In genomic region chr1:85121744-85122143, GRCh38 we compare ENCODE assay signal across 21 cellular contexts.
"Had no signal": no experiment of that assay in that cellular context is flagged by ENCODE, and none has a peak within 500 bp of the region (broad histone marks: within the 10 kb centered on the region; RNA-seq: fewer than 3 reads in every experiment).

No MANE protein-coding gene starts in this region.

- DNase-seq: dorsolateral prefrontal cortex; effector memory CD4-positive, alpha-beta T cell; kidney glomerular epithelial cell; midbrain; nucleus accumbens; ovary; right cardiac atrium; small intestine; stimulated activated CD4-positive, alpha-beta T cell treated with anti-CD3 and anti-CD28 coated beads, Interleukin-12 subunit alpha, Interleukin-12 subunit beta, amount 100 ng/mL, for 4 hours; stimulated activated naive CD4-positive, alpha-beta T cell; stomach; substantia nigra; transverse colon had no signal

- H3K36me3 ChIP-seq: esophagus muscularis mucosa, neural progenitor cell, ovary, stomach, thoracic aorta, transverse colon had no signal

- H3K27ac ChIP-seq: coronary artery, dorsolateral prefrontal cortex, epithelial cell of prostate, esophagus muscularis mucosa, neural progenitor cell, ovary, stomach, thoracic aorta, transverse colon had no signal

- H3K9me3 Mint-ChIP-seq: memory B cell; natural killer cell treated with Interleukin-12 subunit alpha and Interleukin-12 subunit beta and Interleukin-15 and Interleukin-18, amount 100 ng/mL, for 72 hours; neural progenitor cell had no signal

- H3K36me3 Mint-ChIP-seq: memory B cell; natural killer cell treated with Interleukin-12 subunit alpha and Interleukin-12 subunit beta and Interleukin-15 and Interleukin-18, amount 100 ng/mL, for 72 hours; neural progenitor cell had no signal

- H3K4me1 Mint-ChIP-seq: memory B cell had no signal

- H3K9me3 ChIP-seq: esophagus muscularis mucosa, ovary, stomach, thoracic aorta, transverse colon had no signal

- H3K27ac Mint-ChIP-seq: memory B cell; natural killer cell treated with Interleukin-12 subunit alpha and Interleukin-12 subunit beta and Interleukin-15 and Interleukin-18, amount 100 ng/mL, for 72 hours; neural progenitor cell had no signal

- H3K4me3 Mint-ChIP-seq: memory B cell; natural killer cell treated with Interleukin-12 subunit alpha and Interleukin-12 subunit beta and Interleukin-15 and Interleukin-18, amount 100 ng/mL, for 72 hours; neural progenitor cell had no signal

- FAIRE-seq: endometrium, small intestine had no signal

- H3K4me3 ChIP-seq: coronary artery, dorsolateral prefrontal cortex, esophagus muscularis mucosa, neural progenitor cell, ovary, stomach, thoracic aorta, transverse colon had no signal

- H3K27me3 ChIP-seq: dorsolateral prefrontal cortex, esophagus muscularis mucosa, neural progenitor cell, ovary, stomach, transverse colon had no signal

- H3K4me1 ChIP-seq: neural progenitor cell had no signal
